In the genomic region with DNA sequence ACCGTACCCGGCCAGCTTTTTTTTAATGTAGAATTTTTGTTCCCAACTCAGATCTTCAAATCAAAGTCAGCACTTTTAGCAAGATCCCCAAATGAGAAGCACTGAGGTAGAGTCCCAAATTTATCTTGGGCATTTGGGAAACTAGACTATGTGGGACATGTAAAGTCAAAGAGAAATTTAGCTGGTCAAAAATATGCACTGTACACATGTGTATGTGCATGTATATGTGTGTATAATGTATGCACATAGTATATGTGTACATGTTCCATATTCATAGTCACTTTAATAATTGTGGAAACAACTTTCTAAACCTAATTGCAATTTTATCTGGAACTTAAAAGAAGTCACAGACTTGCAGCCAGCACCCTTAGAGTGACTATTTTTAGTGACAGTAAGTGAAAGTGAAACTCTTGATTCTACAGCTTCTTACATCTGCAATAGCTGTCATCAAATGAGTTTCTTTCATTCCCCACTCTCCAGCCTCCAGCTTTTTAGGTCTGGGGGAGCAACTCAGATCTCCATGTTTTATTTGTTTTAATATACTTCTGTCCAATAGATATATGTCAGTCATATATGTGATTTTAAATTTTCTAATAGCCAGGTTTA, we compare ENCODE assay signal across 9 cellular contexts. TPM values are rescaled to one million over a fixed set of nuclear protein-coding genes. Genes with fewer than 3 reads are reported as not detected.
DNase-seq lines count a peak whose midpoint lies in the region; ATAC-seq and TF ChIP-seq lines count a peak whose summit lies in the region.
"Had no signal": no experiment of that assay in that cellular context is flagged by ENCODE, and none has a peak within 500 bp of the region (broad histone marks: within the 10 kb centered on the region; RNA-seq: fewer than 3 reads in every experiment).

No MANE protein-coding gene starts in this region.

- peaks cover 35% of the 10 kb centered on the region for H3K36me3 Mint-ChIP-seq in nephron progenitor cell (ENCODE audit: low read depth)

- peaks cover 3% of the 10 kb centered on the region for H3K27me3 Mint-ChIP-seq in nephron progenitor cell (ENCODE audit: low read depth, poor library complexity)

- no peak for TF ChIP-seq EP300 in gastroesophageal sphincter (IDR thresholded peaks at IDR 0.05)

- 100% methylated on average over 1 to 2 of the region's 2 CpGs for WGBS in gastroesophageal sphincter (ENCODE audit: low coverage in 1 of 2), 2 donors
- WGBS in testis, 2 donors: 80 to 93% methylated on average over 2 of the region's 2 CpGs

- TF ChIP-seq POLR2A in gastroesophageal sphincter (IDR thresholded peaks at IDR 0.05) (no peak), testis (IDR thresholded peaks at IDR 0.05) (no peak)

- H3K4me3 ChIP-seq in GM12865 (ENCODE audit: low read depth, low read length) (no peak overlapping the region), gastroesophageal sphincter (no peak overlapping the region), testis (no peak overlapping the region)
- no peak overlapping the region for H3K4me3 ChIP-seq in Jurkat, Clone E6-1 (ENCODE audit: low read length)

- no peaks in the 10 kb centered on the region for H3K4me1 Mint-ChIP-seq in nephron progenitor cell

- DNase-seq in GM12865 (ENCODE audit: low read depth) (peak; percentile 59), NCI-H128 (lab: John Stamatoyannopoulos, UW; ENCODE audit: unreplicated experiment) (no peak), testis (no peak), nephron progenitor cell (no peak)
- DNase-seq in Jurkat, Clone E6-1 (ENCODE audit: low read depth, low spot score): peak; percentile 39
- no peak for DNase-seq in stimulated activated CD4-positive, alpha-beta T cell treated with anti-CD3 and anti-CD28 coated beads, Interleukin-12 subunit alpha, Interleukin-12 subunit beta, amount 100 ng/mL, for 4 hours

- H3K4me3 Mint-ChIP-seq in nephron progenitor cell: no peak overlapping the region

- peak overlapping the region in 3 of 4 donors; percentile 15 to 32 (median 21) for H3K27ac ChIP-seq in gastroesophageal sphincter
- H3K27ac ChIP-seq in testis: no peak overlapping the region
- H3K27ac ChIP-seq: epithelial cell of prostate had no signal

- H3K27ac Mint-ChIP-seq in nephron progenitor cell: no peak overlapping the region

- no peak for TF ChIP-seq CTCF in GM12865 (IDR thresholded peaks at IDR 0.05; ENCODE audit: insufficient read depth, low read depth, low read length, missing control alignments)
- no peak for TF ChIP-seq CTCF in gastroesophageal sphincter (IDR thresholded peaks at IDR 0.05)
- TF ChIP-seq CTCF in testis (IDR thresholded peaks at IDR 0.05): no peak
- no peak for TF ChIP-seq CTCF in nephron progenitor cell (IDR thresholded peaks at IDR 0.05)

- intact Hi-C loops in testis (cut with DNase I; ENCODE audit: low total_unique reads): no loop called here

- ATAC-seq in GM21526 (IDR thresholded peaks at IDR 0.05; ENCODE audit: low FRiP score, unreplicated experiment) (peak; percentile 83), gastroesophageal sphincter (no peak)

- H3K36me3 ChIP-seq in gastroesophageal sphincter (peaks cover 0 to 33% of the 10 kb centered on the region in 2 donors), testis (ENCODE audit: low read depth, missing control alignments) (no peaks in the 10 kb centered on the region)

- no peaks in the 10 kb centered on the region for H3K9me3 ChIP-seq in gastroesophageal sphincter
- H3K9me3 ChIP-seq in testis: no peaks in the 10 kb centered on the region

- peaks cover 8% of the 10 kb centered on the region for H3K9me3 Mint-ChIP-seq in nephron progenitor cell

- no peaks in the 10 kb centered on the region for H3K27me3 ChIP-seq in gastroesophageal sphincter
- no peaks in the 10 kb centered on the region for H3K27me3 ChIP-seq in testis

- H3K4me1 ChIP-seq in gastroesophageal sphincter (peaks cover 0 to 14% (median 4%) of the 10 kb centered on the region in 3 donors), testis (no peaks in the 10 kb centered on the region)

RNA-seq across cellular contexts. Expression of a gene that starts 53.6 kb away (rescaled TPM):
- 19.6 TPM for polyA plus RNA-seq in Jurkat, Clone E6-1 (2012; ENCODE audit: insufficient read depth, insufficient read length)
- total RNA-seq in gastroesophageal sphincter (10 to 100 TPM; 11.8 to 25.9 (median 18.3) TPM), testis (10 to 100 TPM; 16.3 to 20.1 TPM)
- 17.9 TPM for polyA plus RNA-seq in testis (ENCODE audit: insufficient read depth, low read depth, low replicate concordance)

RNA-seq across cellular contexts. Expression of a gene that starts 54.4 kb away (rescaled TPM):
- polyA plus RNA-seq in Jurkat, Clone E6-1 (2012; ENCODE audit: insufficient read depth, insufficient read length): 6.9 TPM
- 10 to 100 TPM; 11.8 to 27.7 (median 24.5) TPM for total RNA-seq in gastroesophageal sphincter
- 100 to 1,000 TPM; 102 to 204 TPM for total RNA-seq in testis
- polyA plus RNA-seq in testis (ENCODE audit: insufficient read depth, low read depth, low replicate concordance): 158 TPM

Comparison
In these comparisons a context has a peak if more than half of its experiments do, and no peak if none do; other contexts are left out.
1. DNase-seq: peak in GM12865 (single experiment) and Jurkat, Clone E6-1 (single experiment); none in NCI-H128 (single experiment), testis (single experiment), stimulated activated CD4-positive, alpha-beta T cell treated with anti-CD3 and anti-CD28 coated beads, Interleukin-12 subunit alpha, Interleukin-12 subunit beta, amount 100 ng/mL, for 4 hours (single experiment) and nephron progenitor cell (single experiment).
2. H3K27ac ChIP-seq: peak in gastroesophageal sphincter (3 of 4); none in testis (0 of 2).